Comparison of ENCODE assay signal across 8 cellular contexts in the genomic region with DNA sequence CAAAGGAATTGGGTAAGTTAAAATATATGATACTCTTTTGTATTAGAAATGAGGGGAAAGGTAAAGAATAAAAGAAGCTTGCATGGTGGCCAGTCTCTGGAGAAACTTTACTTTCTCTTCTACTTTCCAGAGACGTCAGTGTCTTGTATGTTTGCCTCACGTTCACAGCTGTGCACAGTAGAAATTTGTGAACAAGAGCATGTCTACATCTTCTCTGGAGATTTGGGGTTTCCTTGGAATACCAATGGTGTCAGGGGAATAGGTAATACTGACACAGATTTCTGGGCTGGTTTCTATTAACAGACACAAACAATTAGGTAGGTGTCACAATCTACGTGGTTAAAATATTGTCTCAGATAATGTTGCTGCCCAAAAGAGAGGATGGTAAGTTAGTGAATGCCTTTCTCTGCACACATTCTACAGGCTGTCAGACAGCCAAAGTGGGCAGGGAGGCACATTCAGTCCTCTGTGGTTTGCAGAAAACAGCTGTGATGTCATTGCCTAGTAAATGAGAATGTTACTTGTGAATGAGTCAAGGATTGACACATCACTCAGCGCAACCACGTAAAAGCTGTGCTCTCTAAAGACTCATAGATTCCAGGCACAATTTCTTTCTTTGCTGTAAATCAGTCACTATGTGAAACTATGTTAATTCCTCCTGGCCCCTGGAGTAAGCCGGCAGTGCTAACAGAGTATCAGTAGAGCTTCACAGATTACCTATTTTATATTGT.
DNase-seq lines count a peak whose midpoint lies in the region; ATAC-seq and TF ChIP-seq lines count a peak whose summit lies in the region.

No MANE protein-coding gene starts in this region.

- ATAC-seq in HG03097 (IDR thresholded peaks at IDR 0.05; ENCODE audit: low FRiP score, unreplicated experiment), result no peak

- intact Hi-C loops in colonic mucosa (cut with DNase I), result no loop called here

- no peak overlapping the region for H3K9ac ChIP-seq in colonic mucosa (ENCODE audit: low read depth in 2 of 2, low read length in 2 of 2)

- no peaks in the 10 kb centered on the region for H3K4me1 ChIP-seq in colonic mucosa

- TF ChIP-seq CTCF in nephron (IDR thresholded peaks at IDR 0.05; ENCODE audit: unreplicated experiment in 3 of 3) (no peak), colonic mucosa (IDR thresholded peaks at IDR 0.05) (no peak)

- peak overlapping the region in 1 of 3 experiments; percentile 26 for H3K4me3 Mint-ChIP-seq in nephron

- no peaks in the 10 kb centered on the region for H3K9me3 ChIP-seq in colonic mucosa

- POLR2A ChIA-PET in HEK293T (lab: Yijun Ruan, JAX), result no interaction called here

- H3K36me3 Mint-ChIP-seq in nephron (ENCODE audit: low read depth), result no peaks in the 10 kb centered on the region

- H3K27me3 ChIP-seq in colonic mucosa, result no peaks in the 10 kb centered on the region

- H3K27ac Mint-ChIP-seq in nephron, result peak overlapping the region; percentile 53 to 83 (median 55)

- H3K27me3 Mint-ChIP-seq in nephron (ENCODE audit: low read depth), result no peaks in the 10 kb centered on the region

- DNase-seq in stimulated activated naive CD4-positive, alpha-beta T cell treated with Interleukin-2 at 50 U/mL for 16 hours (lab: John Stamatoyannopoulos, UW), result peak; percentile 20
- no peak for DNase-seq in stimulated activated naive CD4-positive, alpha-beta T cell (lab: John Stamatoyannopoulos, UW)
- DNase-seq in amniotic stem cell (lab: John Stamatoyannopoulos, UW) (peak; percentile 65), cerebellar cortex (ENCODE audit: low spot score) (no peak), HEK293T (ENCODE audit: extremely low spot score) (no peak), colonic mucosa (no peak)

- H3K27ac ChIP-seq in colonic mucosa, result no peak overlapping the region

- peaks cover 32% of the 10 kb centered on the region for H3K4me1 Mint-ChIP-seq in nephron

- no peaks in the 10 kb centered on the region for H3K9me3 Mint-ChIP-seq in nephron

- CTCF ChIA-PET in HEK293T (lab: Yijun Ruan, JAX), result no interaction called here

- no peak overlapping the region for H3K4me3 ChIP-seq in colonic mucosa

- H3K36me3 ChIP-seq in colonic mucosa, result no peaks in the 10 kb centered on the region

TF ChIP-seq in HEK293T, 16 proteins besides CTCF, POLR2A, EP300 and RAD21:
- TF ChIP-seq, protein P1, sequence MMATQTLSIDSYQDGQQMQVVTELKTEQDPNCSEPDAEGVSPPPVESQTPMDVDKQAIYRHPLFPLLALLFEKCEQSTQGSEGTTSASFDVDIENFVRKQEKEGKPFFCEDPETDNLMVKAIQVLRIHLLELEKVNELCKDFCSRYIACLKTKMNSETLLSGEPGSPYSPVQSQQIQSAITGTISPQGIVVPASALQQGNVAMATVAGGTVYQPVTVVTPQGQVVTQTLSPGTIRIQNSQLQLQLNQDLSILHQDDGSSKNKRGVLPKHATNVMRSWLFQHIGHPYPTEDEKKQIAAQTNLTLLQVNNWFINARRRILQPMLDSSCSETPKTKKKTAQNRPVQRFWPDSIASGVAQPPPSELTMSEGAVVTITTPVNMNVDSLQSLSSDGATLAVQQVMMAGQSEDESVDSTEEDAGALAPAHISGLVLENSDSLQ (IDR thresholded peaks at IDR 0.05), result no peak
- no peak for TF ChIP-seq TARDBP (IDR thresholded peaks at IDR 0.05)
- TF ChIP-seq BHLHE40 (IDR thresholded peaks at IDR 0.05; ENCODE audit: borderline replicate concordance), result no peak
- no peak for TF ChIP-seq ELF4 (IDR thresholded peaks at IDR 0.05)
- TF ChIP-seq NFRKB (IDR thresholded peaks at IDR 0.05), result no peak
- TF ChIP-seq SUZ12 (IDR thresholded peaks at IDR 0.05), result no peak
- no peak for TF ChIP-seq SP1 (IDR thresholded peaks at IDR 0.05)
- TF ChIP-seq FOXA1 (IDR thresholded peaks at IDR 0.05), result no peak
- TF ChIP-seq FOXK2 (IDR thresholded peaks at IDR 0.05), result no peak
- no peak for TF ChIP-seq LEF1 (IDR thresholded peaks at IDR 0.05; ENCODE audit: borderline replicate concordance)
- TF ChIP-seq ZNF384 (IDR thresholded peaks at IDR 0.05), result no peak
- no peak for TF ChIP-seq CTBP1 (IDR thresholded peaks at IDR 0.05; ENCODE audit: borderline replicate concordance)
- TF ChIP-seq HDGF (IDR thresholded peaks at IDR 0.05; ENCODE audit: borderline replicate concordance), result no peak
- no peak for TF ChIP-seq FOXM1 (IDR thresholded peaks at IDR 0.05; ENCODE audit: borderline replicate concordance)
- no peak for TF ChIP-seq ARNT (IDR thresholded peaks at IDR 0.05)
- no peak for TF ChIP-seq L3MBTL2 (conservative IDR thresholded peaks at IDR 0.05)

Comparison
In these comparisons a context has a peak if more than half of its experiments do, and no peak if none do; other contexts are left out.
1. DNase-seq: peak in stimulated activated naive CD4-positive, alpha-beta T cell treated with Interleukin-2 at 50 U/mL for 16 hours (single experiment) and amniotic stem cell (single experiment); none in stimulated activated naive CD4-positive, alpha-beta T cell (0 of 6), cerebellar cortex (single experiment), HEK293T (single experiment) and colonic mucosa (single experiment).